Comparison of ENCODE assay signal across 1 cellular context in the genomic region with DNA sequence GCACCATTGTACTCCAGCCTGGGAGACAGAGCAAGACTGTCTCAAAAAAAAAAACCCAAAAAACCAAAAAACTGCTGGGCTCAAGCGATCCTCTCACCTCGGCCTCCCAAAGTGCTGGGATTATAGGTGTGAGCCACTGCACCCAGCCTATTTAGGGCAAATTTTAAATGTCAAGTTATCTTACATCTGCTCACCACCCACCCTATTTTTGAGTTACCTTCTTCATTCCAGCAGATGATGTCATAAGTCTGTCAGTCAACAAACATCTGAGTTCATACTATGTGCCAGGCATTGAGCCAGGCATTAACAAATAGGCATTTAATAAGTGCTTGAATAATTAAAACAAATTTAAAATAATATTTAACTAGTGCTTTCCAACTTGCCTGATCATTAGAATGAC.
TF ChIP-seq lines count a peak whose summit lies in the region.

No MANE protein-coding gene starts in this region.

TF ChIP-seq in A549, 52 proteins besides CTCF, POLR2A, EP300 and RAD21 (continued from another document):
- no peak for TF ChIP-seq HMGXB4 (CRISPR knock-in tag; IDR thresholded peaks at IDR 0.05; ENCODE audit: borderline replicate concordance)
